ENCODE assay signal across 28 cellular contexts in genomic region chr12:22060261-22060660, GRCh38.
"Had no signal": no experiment of that assay in that cellular context is flagged by ENCODE, and none has a peak within 500 bp of the region (broad histone marks: within the 10 kb centered on the region; RNA-seq: fewer than 3 reads in every experiment).

No MANE protein-coding gene starts in this region.

- DNase-seq: activated B cell treated with CpG ODN at 0.5 μM for 24 hours; activated CD4-positive, alpha-beta T cell treated with anti-CD3 and anti-CD28 coated beads for 48 hours; activated CD4-positive, alpha-beta T cell treated with anti-CD3 and anti-CD28 coated beads, Interleukin-2, amount 50 U/mL, for 1 hour; activated CD4-positive, alpha-beta T cell treated with anti-CD3 and anti-CD28 coated beads, Interleukin-2, amount 50 U/mL, for 48 hours; activated CD8-positive, alpha-beta memory T cell treated with anti-CD3 and anti-CD28 coated beads for 24 hours; activated CD8-positive, alpha-beta T cell treated with anti-CD3 and anti-CD28 coated beads for 36 hours; activated effector memory CD4-positive, alpha-beta T cell treated with Interleukin-2 at 50 U/mL for 16 hours; activated gamma-delta T cell treated with Interleukin-2 at 50 U/mL for 16 hours; activated naive CD4-positive, alpha-beta T cell treated with anti-CD3 and anti-CD28 coated beads, Interleukin-2, amount 50 U/mL, for 16 hours; activated naive CD4-positive, alpha-beta T cell treated with Interleukin-2 at 50 U/mL for 16 hours; activated T-cell treated with anti-CD3 and anti-CD28 coated beads, Interleukin-2, amount 50 U/mL, for 4 hours; amniotic stem cell; anterior cingulate cortex; brain microvascular endothelial cell; dorsolateral prefrontal cortex; effector memory CD4-positive, alpha-beta T cell; endodermal cell; heart right ventricle; T-helper 2 cell; WERI-Rb-1 had no signal

- H3K9me3 Mint-ChIP-seq: activated B cell treated with CpG ODN at 0.5 μM for 24 hours; activated CD8-positive, alpha-beta T cell treated with anti-CD3 and anti-CD28 coated beads for 36 hours; activated T-cell treated with anti-CD3 and anti-CD28 coated beads, Interleukin-2, amount 50 U/mL, for 4 hours; activated T-helper 17 cell treated with anti-CD3 and anti-CD28 coated beads, Interleukin-2, amount 50 U/mL, for 72 hours; central memory CD8-positive, alpha-beta T cell; dendritic cell treated with granulocyte-macrophage colony-stimulating factor and Interleukin-4, amounts not matched to agents 40 ng/mL and 50 ng/mL, for 4 days; endodermal cell had no signal

- H3K4me3 ChIP-seq: coronary artery, dorsolateral prefrontal cortex, esophagus muscularis mucosa, gastroesophageal sphincter, heart right ventricle had no signal

- H3K4me3 Mint-ChIP-seq: activated B cell treated with CpG ODN at 0.5 μM for 24 hours; activated CD8-positive, alpha-beta T cell treated with anti-CD3 and anti-CD28 coated beads for 36 hours; activated naive CD8-positive, alpha-beta T cell; activated T-cell treated with anti-CD3 and anti-CD28 coated beads, Interleukin-2, amount 50 U/mL, for 4 hours; activated T-helper 17 cell treated with anti-CD3 and anti-CD28 coated beads, Interleukin-2, amount 50 U/mL, for 72 hours; central memory CD8-positive, alpha-beta T cell; dendritic cell treated with granulocyte-macrophage colony-stimulating factor and Interleukin-4, amounts not matched to agents 40 ng/mL and 50 ng/mL, for 4 days; endodermal cell had no signal

- H3K4me1 Mint-ChIP-seq: activated B cell treated with CpG ODN at 0.5 μM for 24 hours; activated T-helper 17 cell treated with anti-CD3 and anti-CD28 coated beads, Interleukin-2, amount 50 U/mL, for 72 hours; central memory CD8-positive, alpha-beta T cell had no signal

- H3K27me3 Mint-ChIP-seq: activated B cell treated with CpG ODN at 0.5 μM for 24 hours; activated CD8-positive, alpha-beta T cell treated with anti-CD3 and anti-CD28 coated beads for 36 hours; activated naive CD8-positive, alpha-beta T cell; activated T-helper 17 cell treated with anti-CD3 and anti-CD28 coated beads, Interleukin-2, amount 50 U/mL, for 72 hours; central memory CD8-positive, alpha-beta T cell; dendritic cell treated with granulocyte-macrophage colony-stimulating factor and Interleukin-4, amounts not matched to agents 40 ng/mL and 50 ng/mL, for 4 days had no signal

- ATAC-seq: activated CD4-positive, CD25-positive, alpha-beta regulatory T cell treated with anti-CD3 and anti-CD28 coated beads, Interleukin-2, amount 50 U/mL, for 24 hours; activated CD8-positive, alpha-beta T cell treated with anti-CD3 and anti-CD28 coated beads for 36 hours; activated T-cell treated with anti-CD3 and anti-CD28 coated beads, Interleukin-2, amount 50 U/mL, for 4 hours; activated T-helper 17 cell treated with anti-CD3 and anti-CD28 coated beads, Interleukin-2, amount 50 U/mL, for 72 hours; gastroesophageal sphincter; heart right ventricle had no signal

- H3K27me3 ChIP-seq: brain microvascular endothelial cell, dorsolateral prefrontal cortex, esophagus muscularis mucosa, gastroesophageal sphincter, heart right ventricle had no signal

- H3K4me1 ChIP-seq: esophagus muscularis mucosa, gastroesophageal sphincter had no signal

- H3K27ac ChIP-seq: brain microvascular endothelial cell, coronary artery, dorsolateral prefrontal cortex, esophagus muscularis mucosa, gastroesophageal sphincter, heart right ventricle, WERI-Rb-1 had no signal

- H3K27ac Mint-ChIP-seq: activated B cell treated with CpG ODN at 0.5 μM for 24 hours; activated CD8-positive, alpha-beta T cell treated with anti-CD3 and anti-CD28 coated beads for 36 hours; activated naive CD8-positive, alpha-beta T cell; activated T-helper 17 cell treated with anti-CD3 and anti-CD28 coated beads, Interleukin-2, amount 50 U/mL, for 72 hours; dendritic cell treated with granulocyte-macrophage colony-stimulating factor and Interleukin-4, amounts not matched to agents 40 ng/mL and 50 ng/mL, for 4 days; endodermal cell had no signal

- H3K9me3 ChIP-seq: esophagus muscularis mucosa, gastroesophageal sphincter, heart right ventricle had no signal
